In the genomic region with DNA sequence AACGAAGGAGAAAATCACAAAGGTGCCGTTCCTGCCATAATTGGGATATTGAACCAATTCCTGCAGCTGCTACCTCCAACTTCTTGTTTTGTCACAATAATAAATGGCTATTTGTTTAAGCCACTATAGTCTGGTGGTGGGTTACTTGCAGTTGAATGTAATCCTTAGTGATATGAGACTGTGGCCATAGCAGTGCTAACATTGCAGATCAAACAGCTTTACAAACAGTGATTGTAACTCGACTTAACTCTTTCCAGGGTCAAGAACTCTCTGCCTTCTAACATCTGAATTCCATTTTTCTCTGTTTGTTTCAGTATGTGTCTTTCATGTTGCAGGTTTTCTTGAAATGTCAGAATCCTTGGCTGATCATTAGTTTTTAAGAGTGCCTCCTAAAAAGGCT, we compare ENCODE assay signal across 27 cellular contexts.
"Had no signal": no experiment of that assay in that cellular context is flagged by ENCODE, and none has a peak within 500 bp of the region (broad histone marks: within the 10 kb centered on the region; RNA-seq: fewer than 3 reads in every experiment).

No MANE protein-coding gene starts in this region.

- FAIRE-seq: astrocyte had no signal

- H3K27me3 ChIP-seq: brain microvascular endothelial cell, cardiac muscle cell, Peyer's patch, SJCRH30 had no signal

- H3K9me3 ChIP-seq: Peyer's patch, SJCRH30, SK-N-SH had no signal

- H3K4me2 ChIP-seq: SK-N-SH had no signal

- H3K4me3 ChIP-seq: cardiac muscle cell, Peyer's patch, SJCRH30 had no signal

- ATAC-seq: activated naive CD4-positive, alpha-beta T cell treated with anti-CD3 and anti-CD28 coated beads, Interleukin-2, amount 50 U/mL, for 72 hours; activated naive CD8-positive, alpha-beta T cell treated with anti-CD3 and anti-CD28 coated beads, Interleukin-2, amount 50 U/mL, for 24 hours; WTC11 had no signal

- H3K4me1 ChIP-seq: Peyer's patch, SJCRH30 had no signal

- H3K9ac ChIP-seq: SK-N-SH had no signal

- H3K27ac ChIP-seq: brain microvascular endothelial cell, cardiac muscle cell, RWPE1, SJCRH30 had no signal

- DNase-seq: activated CD4-positive, alpha-beta T cell treated with anti-CD3 and anti-CD28 coated beads for 48 hours; activated CD4-positive, alpha-beta T cell treated with anti-CD3 and anti-CD28 coated beads, Interleukin-2, amount 50 U/mL, for 4 hours; activated CD4-positive, CD25-positive, alpha-beta regulatory T cell treated with anti-CD3 and anti-CD28 coated beads, Interleukin-2, amount 50 U/mL, for 72 hours; activated CD8-positive, alpha-beta memory T cell treated with anti-CD3 and anti-CD28 coated beads, Interleukin-2, amount 50 U/mL, for 48 hours; activated CD8-positive, alpha-beta T cell treated with anti-CD3 and anti-CD28 coated beads, Interleukin-2, amount 10 ng/mL, durations not matched to agents 7 days and 5 days; activated effector memory CD4-positive, alpha-beta T cell treated with anti-CD3 and anti-CD28 coated beads, Interleukin-2, amount 50 U/mL, for 16 hours; activated naive CD4-positive, alpha-beta T cell treated with Interleukin-2 at 50 U/mL for 16 hours; activated naive CD8-positive, alpha-beta T cell treated with anti-CD3 and anti-CD28 coated beads, Interleukin-2, amount 50 U/mL, for 24 hours; activated T-cell treated with anti-CD3 and anti-CD28 coated beads, Interleukin-2, amount 50 U/mL, for 1 hour; amygdala; brain microvascular endothelial cell; Karpas-422; NCI-H1694 treated with DMSO at 0.1 percent for 48 hours; NCI-H2029 treated with DMSO at 0.1 percent for 48 hours; NCI-H510A treated with DMSO at 0.1 percent for 48 hours; NCI-H69; Peyer's patch; Right ventricle myocardium superior; SJCRH30; SK-N-SH; T-helper 1 cell; T-helper 9 cell had no signal

- H3K36me3 ChIP-seq: brain microvascular endothelial cell, cardiac muscle cell, Peyer's patch, SJCRH30 had no signal
